Comparison of ENCODE assay signal across 1 cellular context in genomic region chr14:92710001-92710341, GRCh38.
TF ChIP-seq lines count a peak whose summit lies in the region.

No MANE protein-coding gene starts in this region.

TF ChIP-seq in GM23338, 12 proteins besides CTCF, POLR2A, EP300 and RAD21 (continued from another document):
- TF ChIP-seq ZNF462 (CRISPR knock-in tag; IDR thresholded peaks at IDR 0.05) (no peak), ZNF331 (CRISPR knock-in tag; IDR thresholded peaks at IDR 0.05; ENCODE audit: low read depth) (no peak)
